In the genomic region with DNA sequence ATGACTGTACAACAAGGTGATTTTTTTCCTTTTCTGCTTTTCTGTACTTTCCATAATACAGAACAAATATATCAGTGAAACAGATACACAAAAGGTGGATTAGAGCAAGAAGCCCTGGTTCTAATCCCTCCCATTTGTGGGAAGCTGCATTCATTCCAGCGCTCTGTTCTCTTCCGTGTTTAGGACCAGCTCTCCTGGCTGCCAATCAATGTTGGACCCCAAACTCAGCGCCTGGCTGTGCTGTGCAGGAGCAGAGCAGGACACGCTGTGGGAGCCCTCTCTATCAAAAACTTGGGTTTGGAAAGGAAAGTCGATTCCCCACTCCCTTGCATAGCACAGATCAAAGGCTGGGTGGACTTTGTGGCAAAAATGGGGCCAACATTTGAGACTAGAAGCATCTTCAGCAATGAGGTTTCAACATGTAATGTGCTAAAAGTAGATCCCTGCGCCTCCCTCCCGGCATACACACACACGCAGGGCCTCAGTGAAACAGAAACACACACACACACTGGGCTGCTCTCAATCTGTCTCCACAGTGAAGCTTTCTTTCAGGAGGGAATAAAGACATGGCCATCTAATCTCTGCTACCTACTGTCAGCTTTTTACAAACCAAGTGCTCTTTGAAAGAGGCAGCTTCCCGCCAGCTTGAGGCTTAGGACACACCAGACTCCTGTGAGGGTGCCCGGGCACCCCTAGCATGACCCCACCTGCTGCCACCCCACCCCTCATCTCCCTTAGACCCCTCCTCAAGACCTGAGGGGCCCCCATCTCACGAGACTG, we compare ENCODE assay signal across 10 cellular contexts. TPM values are rescaled to one million over a fixed set of nuclear protein-coding genes. Genes with fewer than 3 reads are reported as not detected.
DNase-seq lines count a peak whose midpoint lies in the region; TF ChIP-seq lines count a peak whose summit lies in the region.
"Had no signal": no experiment of that assay in that cellular context is flagged by ENCODE, and none has a peak within 500 bp of the region (broad histone marks: within the 10 kb centered on the region; RNA-seq: fewer than 3 reads in every experiment).

No MANE protein-coding gene starts in this region.

- peaks cover 85% of the 10 kb centered on the region for H3K4me1 Mint-ChIP-seq in CD14-positive monocyte

- intact Hi-C loops in CD14-positive monocyte (cut with micrococcal nuclease): no loop called here
- intact Hi-C loops in esophagus muscularis mucosa (cut with DNase I): no loop called here
- intact Hi-C loops in head of caudate nucleus (cut with DNase I): no loop called here

- peak overlapping the region in 4 of 7 donors; percentile 26 to 88 (median 54) for H3K27ac Mint-ChIP-seq in CD14-positive monocyte

- peak overlapping the region; percentile 68 for H3K4me2 ChIP-seq in MM.1S (ENCODE audit: low read depth, low read length)
- H3K4me2 ChIP-seq in osteoblast (ENCODE audit: insufficient read depth, low read length): peak overlapping the region; percentile 39

- H3K4me3 Mint-ChIP-seq in CD14-positive monocyte: no peak overlapping the region

- TF ChIP-seq EP300 in esophagus muscularis mucosa (IDR thresholded peaks at IDR 0.05): no peak

- no peak for DNase-seq in CD14-positive monocyte (ENCODE audit: low spot score)
- DNase-seq in MM.1S: peak; percentile 69
- DNase-seq in esophagus muscularis mucosa (ENCODE audit: extremely low spot score): no peak
- peak; percentile 76 for DNase-seq in osteoblast (ENCODE audit: insufficient read length, low spot score, missing footprints)
- no peak for DNase-seq in NCI-H1417 treated with DMSO at 0.1 percent for 48 hours (lab: John Stamatoyannopoulos, UW)
- DNase-seq in SHP77 treated with DMSO at 0.1 percent for 48 hours (lab: John Stamatoyannopoulos, UW): no peak
- DNase-seq in head of caudate nucleus: no peak
- no peak for DNase-seq in 8988T
- DNase-seq: adrenal gland, KG1 had no signal

- TF ChIP-seq CTCF in CD14-positive monocyte (IDR thresholded peaks at IDR 0.05) (no peak), MM.1S (IDR thresholded peaks at IDR 0.05; ENCODE audit: low read length) (no peak), esophagus muscularis mucosa (IDR thresholded peaks at IDR 0.05) (no peak), osteoblast (IDR thresholded peaks at IDR 0.05; ENCODE audit: extremely low read depth, low read depth, low read length) (no peak)

- H3K79me2 ChIP-seq in MM.1S (ENCODE audit: low read length) (peaks cover 100% of the 10 kb centered on the region), osteoblast (ENCODE audit: insufficient read depth, low read length) (peaks cover 96% of the 10 kb centered on the region)

- no peaks in the 10 kb centered on the region for H3K9me3 Mint-ChIP-seq in CD14-positive monocyte

- TF ChIP-seq POLR2A in esophagus muscularis mucosa (IDR thresholded peaks at IDR 0.05; ENCODE audit: low read depth): no peak

- H3K27me3 ChIP-seq in MM.1S (replicated peaks; ENCODE audit: insufficient read depth, low read length) (no peaks in the 10 kb centered on the region), esophagus muscularis mucosa (no peaks in the 10 kb centered on the region), osteoblast (ENCODE audit: insufficient read depth, low read length) (no peaks in the 10 kb centered on the region)
- H3K27me3 ChIP-seq: adrenal gland had no signal

- H3K36me3 ChIP-seq in MM.1S (replicated peaks; ENCODE audit: insufficient read depth, low read length) (peaks cover 31% of the 10 kb centered on the region), esophagus muscularis mucosa (peaks cover 0 to 57% (median 34%) of the 10 kb centered on the region in 4 donors), osteoblast (ENCODE audit: insufficient read depth, low read length) (peaks cover 72% of the 10 kb centered on the region)

- no peaks in the 10 kb centered on the region for H3K9me3 ChIP-seq in MM.1S (replicated peaks; ENCODE audit: insufficient read depth, low read length)
- H3K9me3 ChIP-seq in esophagus muscularis mucosa: no peaks in the 10 kb centered on the region
- no peaks in the 10 kb centered on the region for H3K9me3 ChIP-seq in osteoblast (ENCODE audit: low read depth, low read length)
- H3K9me3 ChIP-seq: adrenal gland had no signal

- H3K9me2 ChIP-seq in MM.1S (replicated peaks; ENCODE audit: insufficient read depth, low read length): no peaks in the 10 kb centered on the region

- peaks cover 23% of the 10 kb centered on the region for H3F3A ChIP-seq in MM.1S (ENCODE audit: insufficient read depth, low read length)

- H2AFZ ChIP-seq in MM.1S (ENCODE audit: low read length): no peak overlapping the region
- no peak overlapping the region for H2AFZ ChIP-seq in osteoblast (ENCODE audit: low read length)

- peak overlapping the region; percentile 50; the same call in 1 of the 2 replicates for H3K9ac ChIP-seq in MM.1S (ENCODE audit: low read length)

- WGBS in esophagus muscularis mucosa: 35% methylated on average over 11 of the region's 11 CpGs

- peak overlapping the region; percentile 86 for H3K27ac ChIP-seq in MM.1S (ENCODE audit: low read length)
- peak overlapping the region; percentile 93 to 98 (median 94) for H3K27ac ChIP-seq in esophagus muscularis mucosa (replicated peaks in 1 of 4)
- peak overlapping the region; percentile 60 for H3K27ac ChIP-seq in osteoblast (ENCODE audit: low read depth, low read length)

- H4K20me1 ChIP-seq in MM.1S (ENCODE audit: insufficient read depth, low read length) (peaks cover 16% of the 10 kb centered on the region), osteoblast (ENCODE audit: insufficient read depth, low read length) (peaks cover 79% of the 10 kb centered on the region)

- H3K27me3 Mint-ChIP-seq in CD14-positive monocyte (ENCODE audit: low read depth in 3 of 3): peaks cover 0 to 3% (median 2%) of the 10 kb centered on the region in 3 donors

- H3K36me3 Mint-ChIP-seq in CD14-positive monocyte: peaks cover 82 to 92% of the 10 kb centered on the region in 2 donors

- peaks cover 72% of the 10 kb centered on the region for H3K4me1 ChIP-seq in MM.1S (ENCODE audit: low read length)
- peaks cover 100% of the 10 kb centered on the region in 4 donors for H3K4me1 ChIP-seq in esophagus muscularis mucosa
- peaks cover 77% of the 10 kb centered on the region for H3K4me1 ChIP-seq in osteoblast (ENCODE audit: insufficient read depth, low read length)

- H3K4me3 ChIP-seq in MM.1S (ENCODE audit: low read length) (peak overlapping the region; percentile 18; the same call in 1 of the 2 replicates), esophagus muscularis mucosa (peak overlapping the region; percentile 4 to 49 (median 30)), osteoblast (ENCODE audit: insufficient read depth, low read length) (peak overlapping the region; percentile 16)
- H3K4me3 ChIP-seq: adrenal gland had no signal

RNA-seq across cellular contexts. Expression of a gene that starts 12.2 kb away (rescaled TPM):
- 100 to 1,000 TPM; 243 to 251 TPM for polyA plus RNA-seq in CD14-positive monocyte
- total RNA-seq in esophagus muscularis mucosa (100 to 1,000 TPM; 361 to 536 (median 485) TPM), osteoblast (265 and 314 TPM in 2 replicates)

Comparison
In these comparisons a context has a peak if more than half of its experiments do, and no peak if none do; other contexts are left out.
1. DNase-seq: peak in MM.1S (single experiment) and osteoblast (single experiment); none in CD14-positive monocyte (single experiment), esophagus muscularis mucosa (single experiment), NCI-H1417 treated with DMSO at 0.1 percent for 48 hours (single experiment), SHP77 treated with DMSO at 0.1 percent for 48 hours (single experiment), head of caudate nucleus (0 of 42) and 8988T (single experiment).
2. Peak in every context shown above with its lines, with median percentiles within 50 percentile points of each other: H3K27ac ChIP-seq and H3K4me3 ChIP-seq.